In genomic region chr2:46136953-46137352, GRCh38 we compare ENCODE assay signal across 24 cellular contexts.
"Had no signal": no experiment of that assay in that cellular context is flagged by ENCODE, and none has a peak within 500 bp of the region (broad histone marks: within the 10 kb centered on the region; RNA-seq: fewer than 3 reads in every experiment).

No MANE protein-coding gene starts in this region.

- H3K9me3 Mint-ChIP-seq: activated naive CD8-positive, alpha-beta T cell treated with anti-CD3 and anti-CD28 coated beads for 36 hours; nephron progenitor cell had no signal

- H3K4me3 ChIP-seq: body of pancreas, cardiac muscle cell, SK-N-MC, uterus had no signal

- H3K9me3 ChIP-seq: body of pancreas, uterus had no signal

- H3K27ac ChIP-seq: foreskin keratinocyte, SK-N-MC had no signal

- H3K27me3 Mint-ChIP-seq: activated naive CD8-positive, alpha-beta T cell treated with anti-CD3 and anti-CD28 coated beads for 36 hours; T-helper 17 cell had no signal

- H3K4me1 Mint-ChIP-seq: activated naive CD8-positive, alpha-beta T cell treated with anti-CD3 and anti-CD28 coated beads for 36 hours; nephron progenitor cell; T-helper 17 cell had no signal

- DNase-seq: activated CD4-positive, alpha-beta T cell treated with anti-CD3 and anti-CD28 coated beads for 4 hours; activated CD4-positive, alpha-beta T cell treated with anti-CD3 and anti-CD28 coated beads, Interleukin-2, amount 50 U/mL, for 48 hours; activated CD4-positive, CD25-positive, alpha-beta regulatory T cell; activated naive CD4-positive, alpha-beta T cell treated with Interleukin-2 at 50 U/mL for 16 hours; activated naive CD8-positive, alpha-beta T cell treated with anti-CD3 and anti-CD28 coated beads for 36 hours; activated T-cell treated with anti-CD3 and anti-CD28 coated beads, Interleukin-2, amount 50 U/mL, for 48 hours; amniotic stem cell; body of pancreas; effector memory CD4-positive, alpha-beta T cell; foreskin keratinocyte; hypothalamus; left colon; mammary epithelial cell; nephron progenitor cell; small intestine; stimulated activated CD4-positive, alpha-beta T cell treated with anti-CD3 and anti-CD28 coated beads, Interleukin-15, amount 100 ng/mL, for 24 hours; stimulated activated naive CD4-positive, alpha-beta T cell treated with Interleukin-2 at 50 U/mL for 16 hours; SW 1271; T-helper 17 cell; uterus had no signal

- H3K27me3 ChIP-seq: body of pancreas, cardiac muscle cell, foreskin keratinocyte, uterus had no signal

- H3K36me3 ChIP-seq: cardiac muscle cell, uterus had no signal

- ATAC-seq: body of pancreas, foreskin keratinocyte, left colon, sciatic nerve, T-helper 17 cell had no signal

- H3K27ac Mint-ChIP-seq: activated naive CD8-positive, alpha-beta T cell treated with anti-CD3 and anti-CD28 coated beads for 36 hours; nephron progenitor cell; T-helper 17 cell had no signal

- H3K4me3 Mint-ChIP-seq: activated naive CD8-positive, alpha-beta T cell treated with anti-CD3 and anti-CD28 coated beads for 36 hours; nephron progenitor cell; T-helper 17 cell had no signal

- H3K4me1 ChIP-seq: uterus had no signal

- H2AFZ ChIP-seq: parathyroid adenoma had no signal

- H3K9ac ChIP-seq: parathyroid adenoma had no signal
